In the genomic region with DNA sequence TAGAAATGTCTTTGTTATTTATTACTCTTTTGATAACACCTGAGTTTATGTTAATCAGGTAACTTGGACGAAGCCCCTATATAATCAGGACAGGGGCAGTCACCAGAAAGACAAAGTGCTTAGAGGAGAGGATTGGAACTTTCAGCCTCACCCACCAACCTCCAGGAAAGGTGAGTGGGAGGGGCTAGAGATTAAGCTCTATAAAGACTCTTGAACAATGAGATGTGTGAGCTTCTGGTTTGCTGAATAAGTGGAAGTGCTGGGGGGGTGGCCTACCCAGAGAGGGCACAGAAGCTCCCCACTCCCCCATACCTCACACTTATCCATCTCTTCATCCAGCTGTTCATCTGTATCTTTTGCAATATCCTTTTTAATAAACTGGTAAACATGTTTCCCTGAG, we compare ENCODE assay signal across 17 cellular contexts.
"Had no signal": no experiment of that assay in that cellular context is flagged by ENCODE, and none has a peak within 500 bp of the region (broad histone marks: within the 10 kb centered on the region; RNA-seq: fewer than 3 reads in every experiment).

No MANE protein-coding gene starts in this region.

- H3K27me3 Mint-ChIP-seq: T-cell had no signal

- H3K4me2 ChIP-seq: SK-N-SH had no signal

- DNase-seq: KBM-7, MV-4-11, NCI-H1048, NCI-H1105 treated with DMSO at 0.1 percent for 48 hours, NCI-H1417 treated with DMSO at 0.1 percent for 48 hours, NCI-H146, NCI-H1694 treated with DMSO at 0.1 percent for 48 hours, NCI-H1930, NCI-H2081, NCI-H2107, NCI-H2227 treated with DMSO at 0.1 percent for 48 hours, NCI-H524, RPMI8226, SHP77, SK-N-SH, SW 1271, T-cell had no signal

- H3K9ac ChIP-seq: SK-N-SH had no signal

- H3K4me1 Mint-ChIP-seq: T-cell had no signal

- H3K27ac Mint-ChIP-seq: T-cell had no signal

- H3K9me2 ChIP-seq: SK-N-SH had no signal

- ATAC-seq: T-cell had no signal

- H3K4me3 Mint-ChIP-seq: T-cell had no signal
